Comparison of ENCODE assay signal across 8 cellular contexts in genomic region chr7:148964510-148965267, GRCh38.
A peak's percentile ranks its signal among the peaks of the same experiment; 100 is the strongest.
DNase-seq lines count a peak whose midpoint lies in the region; TF ChIP-seq lines count a peak whose summit lies in the region.
"Had no signal": no experiment of that assay in that cellular context is flagged by ENCODE, and none has a peak within 500 bp of the region (broad histone marks: within the 10 kb centered on the region; RNA-seq: fewer than 3 reads in every experiment).

No MANE protein-coding gene starts in this region.

- H3K27ac ChIP-seq in SJSA1, result no peak overlapping the region

- no peaks in the 10 kb centered on the region for H3K27me3 ChIP-seq in H7 (ENCODE audit: control insufficient read depth, insufficient read depth, low read length)
- H3K27me3 ChIP-seq in SJSA1 (replicated peaks), result no peaks in the 10 kb centered on the region
- H3K27me3 ChIP-seq in skeletal muscle satellite cell (ENCODE audit: control insufficient read depth, insufficient read depth, low read length), result no peaks in the 10 kb centered on the region

- H3K9ac ChIP-seq in skeletal muscle satellite cell (ENCODE audit: low read depth, low read length), result peak overlapping the region; percentile 72

- DNase-seq in H7 (no peak), SJSA1 (ENCODE audit: low read depth in 1 of 2, low spot score in 2 of 2) (peak in 1 of 2 experiments; percentile 25), fibroblast of mammary gland (ENCODE audit: low read depth) (peak; percentile 6), NCI-H2081 (lab: John Stamatoyannopoulos, UW) (no peak), GM03348 (ENCODE audit: low spot score) (no peak), UCSD-AML1 (lab: John Stamatoyannopoulos, UW; ENCODE audit: unreplicated experiment) (no peak)
- DNase-seq: NCI-H1694 had no signal

- peaks cover 18% of the 10 kb centered on the region for H3K4me1 ChIP-seq in SJSA1 (replicated peaks)
- peaks cover 15% of the 10 kb centered on the region for H3K4me1 ChIP-seq in skeletal muscle satellite cell (ENCODE audit: control insufficient read depth, insufficient read depth, low read length)

- H3K9me3 ChIP-seq in SJSA1 (replicated peaks) (no peaks in the 10 kb centered on the region), skeletal muscle satellite cell (replicated peaks; ENCODE audit: low read length) (no peaks in the 10 kb centered on the region)

- TF ChIP-seq CTCF in fibroblast of mammary gland (conservative IDR thresholded peaks at IDR 0.05; ENCODE audit: control insufficient read depth, insufficient read depth, low read depth, low read length), result no peak

- H3K4me3 ChIP-seq in H7 (ENCODE audit: insufficient read depth, low read depth, low read length) (peak overlapping the region; percentile 33), SJSA1 (peak overlapping the region; percentile 42), fibroblast of mammary gland (ENCODE audit: control insufficient read depth, low read depth, low read length) (peak overlapping the region; percentile 70), skeletal muscle satellite cell (ENCODE audit: low read length) (peak overlapping the region; percentile 73)

- peak overlapping the region; percentile 73 for H3K4me2 ChIP-seq in skeletal muscle satellite cell (ENCODE audit: low read length)

- H3K36me3 ChIP-seq in H7 (replicated peaks; ENCODE audit: control insufficient read depth, insufficient read depth, low read length) (no peaks in the 10 kb centered on the region), SJSA1 (no peaks in the 10 kb centered on the region), skeletal muscle satellite cell (ENCODE audit: insufficient read depth, low read length) (no peaks in the 10 kb centered on the region)
